In the genomic region with DNA sequence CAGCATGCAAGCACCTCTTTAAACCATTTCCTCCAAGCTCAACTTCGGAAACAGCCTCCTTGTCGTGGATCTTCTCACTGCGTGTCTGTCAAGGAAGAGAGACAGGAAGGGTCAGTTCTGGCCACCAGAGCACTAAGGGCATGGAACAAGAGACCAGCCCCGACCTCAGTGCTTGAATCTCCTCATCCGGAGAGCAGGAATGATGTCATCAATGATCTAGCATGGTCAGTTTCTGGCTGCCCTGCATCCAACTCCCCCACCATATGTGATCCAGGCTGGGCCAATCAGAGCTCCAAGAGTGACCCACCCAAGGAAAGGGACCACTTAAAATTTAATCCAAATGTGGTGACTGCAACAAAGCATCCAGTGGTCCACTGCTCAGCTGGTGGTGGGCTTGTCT, we compare ENCODE assay signal across 21 cellular contexts.
"Had no signal": no experiment of that assay in that cellular context is flagged by ENCODE, and none has a peak within 500 bp of the region (broad histone marks: within the 10 kb centered on the region; RNA-seq: fewer than 3 reads in every experiment).

No MANE protein-coding gene starts in this region.

- H2AFZ ChIP-seq: hepatocyte had no signal

- H3K4me3 Mint-ChIP-seq: dendritic cell treated with granulocyte-macrophage colony-stimulating factor and Interleukin-4, amounts not matched to agents 40 ng/mL and 50 ng/mL, for 4 days; immature natural killer cell; mesothelial cell of epicardium had no signal

- H3K27ac Mint-ChIP-seq: dendritic cell treated with granulocyte-macrophage colony-stimulating factor and Interleukin-4, amounts not matched to agents 40 ng/mL and 50 ng/mL, for 4 days; immature natural killer cell; mesothelial cell of epicardium had no signal

- H3K27me3 ChIP-seq: colonic mucosa, esophagus muscularis mucosa, foreskin keratinocyte, gastroesophageal sphincter, heart left ventricle, hepatocyte had no signal

- H3K4me2 ChIP-seq: hepatocyte had no signal

- H3K27me3 Mint-ChIP-seq: dendritic cell treated with granulocyte-macrophage colony-stimulating factor and Interleukin-4, amounts not matched to agents 40 ng/mL and 50 ng/mL, for 4 days had no signal

- H3K9me3 Mint-ChIP-seq: dendritic cell treated with granulocyte-macrophage colony-stimulating factor and Interleukin-4, amounts not matched to agents 40 ng/mL and 50 ng/mL, for 4 days; immature natural killer cell; mesothelial cell of epicardium had no signal

- H3K4me1 ChIP-seq: colonic mucosa, foreskin keratinocyte, lower lobe of right lung had no signal

- H3K4me1 Mint-ChIP-seq: mesothelial cell of epicardium had no signal

- H3K9me3 ChIP-seq: colonic mucosa, esophagus muscularis mucosa, gastroesophageal sphincter, heart left ventricle, lower lobe of right lung, mucosa of descending colon had no signal

- ATAC-seq: foreskin keratinocyte, gastroesophageal sphincter, left colon, left lobe of liver, lower lobe of right lung, mucosa of descending colon had no signal

- H3K4me3 ChIP-seq: colonic mucosa, esophagus muscularis mucosa, gastroesophageal sphincter, heart left ventricle, hepatocyte, lower lobe of right lung, mucosa of descending colon had no signal

- DNase-seq: colonic mucosa; cortex of kidney; effector CD4-positive, alpha-beta T cell; effector memory CD4-positive, alpha-beta T cell; foreskin keratinocyte; heart left ventricle; hypothalamus; immature natural killer cell; islet precursor cell; kidney; kidney glomerular epithelial cell; left colon; lower lobe of right lung; mesenchymal stem cell; mucosa of descending colon had no signal

- H3K27ac ChIP-seq: colonic mucosa, esophagus muscularis mucosa, foreskin keratinocyte, gastroesophageal sphincter, hepatocyte, lower lobe of right lung had no signal
